24 cellular contexts compared by ENCODE assay signal in genomic region chr6:33651947-33652346, GRCh38.
"Had no signal": no experiment of that assay in that cellular context is flagged by ENCODE, and none has a peak within 500 bp of the region (broad histone marks: within the 10 kb centered on the region; RNA-seq: fewer than 3 reads in every experiment).

No MANE protein-coding gene starts in this region.

- H3K4me3 ChIP-seq: breast epithelium, colonic mucosa, dorsolateral prefrontal cortex, heart right ventricle, lung, ovary, prostate gland, stomach, suprapubic skin, transverse colon had no signal

- DNase-seq: activated CD4-positive, alpha-beta T cell treated with anti-CD3 and anti-CD28 coated beads, Interleukin-2, amount 50 U/mL, for 1 hour; activated naive CD4-positive, alpha-beta T cell treated with Interleukin-2 at 50 U/mL for 16 hours; activated naive CD8-positive, alpha-beta T cell treated with anti-CD3 and anti-CD28 coated beads for 36 hours; activated T-cell treated with anti-CD3 and anti-CD28 coated beads, Interleukin-2, amount 50 U/mL, for 1 hour; colonic mucosa; dorsolateral prefrontal cortex; effector memory CD8-positive, alpha-beta T cell; foreskin fibroblast; heart right ventricle; kidney; naive thymus-derived CD8-positive, alpha-beta T cell; ovary; stimulated activated CD4-positive, alpha-beta T cell treated with anti-CD3 and anti-CD28 coated beads, Interleukin-2, amount 100 ng/mL, for 24 hours; stomach; T-helper 2 cell; transverse colon had no signal

- ATAC-seq: activated CD4-positive, CD25-positive, alpha-beta regulatory T cell treated with anti-CD3 and anti-CD28 coated beads, Interleukin-2, amount 50 U/mL, for 24 hours; effector memory CD8-positive, alpha-beta T cell; left lobe of liver; naive thymus-derived CD8-positive, alpha-beta T cell; stimulated activated memory B cell treated with anti-CD40 and anti-IgM and Interleukin-4, amounts not matched to agents 10 μg/mL and 1 μg/mL and 100 μg/mL, for 72 hours had no signal

- H3K27ac ChIP-seq: breast epithelium, colonic mucosa, dorsolateral prefrontal cortex, ovary, prostate gland, suprapubic skin, transverse colon, VCaP had no signal

- H3K9me3 ChIP-seq: breast epithelium, colonic mucosa, heart right ventricle, ovary, prostate gland, stomach, suprapubic skin, transverse colon had no signal

- H3K36me3 ChIP-seq: breast epithelium, colonic mucosa, ovary, prostate gland had no signal

- H3K4me1 ChIP-seq: breast epithelium, colonic mucosa, prostate gland, stomach, transverse colon had no signal

- H3K4me3 Mint-ChIP-seq: activated naive CD8-positive, alpha-beta T cell treated with anti-CD3 and anti-CD28 coated beads for 36 hours; effector memory CD8-positive, alpha-beta T cell; stimulated activated memory B cell treated with anti-CD40 and anti-IgM and Interleukin-4, amounts not matched to agents 10 μg/mL and 1 μg/mL and 100 μg/mL, for 72 hours had no signal

- H3K27me3 ChIP-seq: breast epithelium, colonic mucosa, heart right ventricle, ovary, stomach, suprapubic skin, transverse colon had no signal

- H3K9me3 Mint-ChIP-seq: activated naive CD8-positive, alpha-beta T cell treated with anti-CD3 and anti-CD28 coated beads for 36 hours; effector memory CD8-positive, alpha-beta T cell; naive thymus-derived CD8-positive, alpha-beta T cell; stimulated activated memory B cell treated with anti-CD40 and anti-IgM and Interleukin-4, amounts not matched to agents 10 μg/mL and 1 μg/mL and 100 μg/mL, for 72 hours had no signal

- H3K27me3 Mint-ChIP-seq: activated naive CD8-positive, alpha-beta T cell treated with anti-CD3 and anti-CD28 coated beads for 36 hours; effector memory CD8-positive, alpha-beta T cell; naive thymus-derived CD8-positive, alpha-beta T cell; stimulated activated memory B cell treated with anti-CD40 and anti-IgM and Interleukin-4, amounts not matched to agents 10 μg/mL and 1 μg/mL and 100 μg/mL, for 72 hours had no signal

- H3K27ac Mint-ChIP-seq: activated naive CD8-positive, alpha-beta T cell treated with anti-CD3 and anti-CD28 coated beads for 36 hours; stimulated activated memory B cell treated with anti-CD40 and anti-IgM and Interleukin-4, amounts not matched to agents 10 μg/mL and 1 μg/mL and 100 μg/mL, for 72 hours had no signal
